8 cellular contexts compared by ENCODE assay signal in genomic region chr1:220281159-220281574, GRCh38. TPM values are rescaled to one million over a fixed set of nuclear protein-coding genes. Genes with fewer than 3 reads are reported as not detected.
DNase-seq lines count a peak whose midpoint lies in the region; ATAC-seq and TF ChIP-seq lines count a peak whose summit lies in the region.

No MANE protein-coding gene starts in this region.

- H3K4me3 Mint-ChIP-seq in activated T-cell treated with anti-CD3 and anti-CD28 coated beads, Interleukin-2, amount 50 U/mL, for 4 hours: no peak overlapping the region

- no peaks in the 10 kb centered on the region for H3K9me3 Mint-ChIP-seq in activated T-cell treated with anti-CD3 and anti-CD28 coated beads, Interleukin-2, amount 50 U/mL, for 4 hours

- peak; percentile 67 for TF ChIP-seq CTCF in 22Rv1 (IDR thresholded peaks at IDR 0.05)
- TF ChIP-seq CTCF in GM12874 (IDR thresholded peaks at IDR 0.05; ENCODE audit: insufficient read depth, low read depth, low read length): peak; percentile 30; the same call in 1 of the 2 replicates
- TF ChIP-seq CTCF in epithelial cell of proximal tubule (conservative IDR thresholded peaks at IDR 0.05; ENCODE audit: low read depth, low read length): peak; percentile 69

- H3K4me1 Mint-ChIP-seq in activated T-cell treated with anti-CD3 and anti-CD28 coated beads, Interleukin-2, amount 50 U/mL, for 4 hours (ENCODE audit: low read depth): no peaks in the 10 kb centered on the region

- peaks cover 13% of the 10 kb centered on the region for H3K27me3 Mint-ChIP-seq in activated T-cell treated with anti-CD3 and anti-CD28 coated beads, Interleukin-2, amount 50 U/mL, for 4 hours (ENCODE audit: low read depth)

- DNase-seq in NCI-H460 (ENCODE audit: extremely low read depth, low read depth): peak; percentile 44
- no peak for DNase-seq in epithelial cell of proximal tubule (ENCODE audit: low read depth)
- no peak for DNase-seq in T-helper 1 cell
- DNase-seq in activated T-cell treated with anti-CD3 and anti-CD28 coated beads, Interleukin-2, amount 50 U/mL, for 4 hours: no peak

- H3K36me3 Mint-ChIP-seq in activated T-cell treated with anti-CD3 and anti-CD28 coated beads, Interleukin-2, amount 50 U/mL, for 4 hours (ENCODE audit: insufficient read depth): no peaks in the 10 kb centered on the region

- H3K27ac ChIP-seq in 22Rv1: no peak overlapping the region

- no peak overlapping the region for H3K4me3 ChIP-seq in epithelial cell of proximal tubule (ENCODE audit: low read depth, low read length)

- ATAC-seq in HG03025 (IDR thresholded peaks at IDR 0.05; ENCODE audit: low FRiP score, unreplicated experiment): no peak
- ATAC-seq in activated T-cell treated with anti-CD3 and anti-CD28 coated beads, Interleukin-2, amount 50 U/mL, for 4 hours: no peak
- no peak for ATAC-seq in HG03139 (IDR thresholded peaks at IDR 0.05; ENCODE audit: unreplicated experiment)

RNA-seq across cellular contexts. Expression of gene RAB3GAP2, which starts 8.9 kb away (rescaled TPM):
- total RNA-seq in NCI-H460 (2014; rRNA removed; shearing (Covaris generic)): 37.2 and 43.4 TPM in 2 replicates
- polyA plus RNA-seq in NCI-H460 (2014; cell fraction: nucleus; rRNA removed): 25.4 and 32.3 TPM in 2 replicates
- 15.3 and 21.6 TPM in 2 replicates for total RNA-seq in epithelial cell of proximal tubule
- total RNA-seq in activated T-cell treated with anti-CD3 and anti-CD28 coated beads, Interleukin-2, amount 50 U/mL, for 4 hours: 10 to 100 TPM; 34.9 to 37.2 (median 36.1) TPM
